Comparison of ENCODE assay signal across 8 cellular contexts in genomic region chr14:99603965-99604765, GRCh38. TPM values are rescaled to one million over a fixed set of nuclear protein-coding genes. Genes with fewer than 3 reads are reported as not detected.
A peak's percentile ranks its signal among the peaks of the same experiment; 100 is the strongest.
DNase-seq lines count a peak whose midpoint lies in the region; ATAC-seq and TF ChIP-seq lines count a peak whose summit lies in the region.

Gene CCDC85C (minus strand): TSS chr14:99604207. CDS start chr14:99603959, 248 bp downstream.

- H4K20me1 ChIP-seq in OCI-LY1 (ENCODE audit: insufficient read depth, low read length), result no peaks in the 10 kb centered on the region

- H3K36me3 ChIP-seq in HUES64 (ENCODE audit: insufficient read depth, low read length) (no peaks in the 10 kb centered on the region), OCI-LY1 (ENCODE audit: insufficient read depth, low read length) (no peaks in the 10 kb centered on the region)

- H2AFZ ChIP-seq in OCI-LY1 (ENCODE audit: low read length), result no peak within 1 kb of the TSS

- H3K27ac ChIP-seq in HUES64 (ENCODE audit: low read depth, low read length), result peak within 1 kb of the TSS; percentile 85
- H3K27ac ChIP-seq in OCI-LY1 (ENCODE audit: low read depth, low read length, poor library complexity, severe bottlenecking), result no peak within 1 kb of the TSS
- peak within 1 kb of the TSS; percentile 81 for H3K27ac ChIP-seq in epithelial cell of prostate

- DNase-seq in COR-L47 (lab: John Stamatoyannopoulos, UW) (peak; percentile 98), activated T-cell treated with anti-CD3 and anti-CD28 coated beads for 48 hours (ENCODE audit: low read depth) (peak; percentile 95), epithelial cell of prostate (ENCODE audit: low read depth, low spot score) (peak; percentile 72), middle frontal gyrus (ENCODE audit: extremely low spot score, low spot score) (peak; percentile 93)
- peak; percentile 88 to 89 for DNase-seq in stimulated activated CD8-positive, alpha-beta memory T cell treated with anti-CD3 and anti-CD28 coated beads, Interleukin-15, amount 100 ng/mL, for 48 hours (ENCODE audit: low read depth in 2 of 2)

- H3K9ac ChIP-seq in HUES64 (ENCODE audit: low read depth, low read length) (peak within 1 kb of the TSS; percentile 79), OCI-LY1 (ENCODE audit: low read length) (peak within 1 kb of the TSS; percentile 72)

- peak within 1 kb of the TSS; percentile 81 for H3K4me3 ChIP-seq in HUES64 (ENCODE audit: low read length)
- peak within 1 kb of the TSS; percentile 73 for H3K4me3 ChIP-seq in OCI-LY1 (ENCODE audit: low read depth, low read length, poor library complexity, severe bottlenecking)

- WGBS in HUES64, result under 1% methylated on average over 125 of the region's 125 CpGs

- H3F3A ChIP-seq in OCI-LY1 (ENCODE audit: insufficient read depth, low read length), result no peaks in the 10 kb centered on the region

- no peaks in the 10 kb centered on the region for H3K79me2 ChIP-seq in OCI-LY1 (ENCODE audit: insufficient read depth, low read length)

- peak within 1 kb of the TSS; percentile 64 for H3K4me2 ChIP-seq in OCI-LY1 (ENCODE audit: low read length)

- ATAC-seq in GM21447 (IDR thresholded peaks at IDR 0.05; ENCODE audit: unreplicated experiment), result peak; percentile 75

- H3K9me3 ChIP-seq in HUES64 (ENCODE audit: insufficient read depth, low read depth, low read length) (no peaks in the 10 kb centered on the region), OCI-LY1 (ENCODE audit: low read length) (no peaks in the 10 kb centered on the region)

- no peaks in the 10 kb centered on the region for H3K9me2 ChIP-seq in OCI-LY1 (ENCODE audit: low read depth, low read length)

- H3K27me3 ChIP-seq in HUES64 (ENCODE audit: insufficient read depth, low read length) (peaks cover 35% of the 10 kb centered on the region), OCI-LY1 (ENCODE audit: insufficient read depth, low read length) (no peaks in the 10 kb centered on the region)

- peaks cover 17% of the 10 kb centered on the region; the same call in 1 of the 2 replicates for H3K4me1 ChIP-seq in HUES64 (ENCODE audit: insufficient read depth, low read length)
- H3K4me1 ChIP-seq in OCI-LY1 (ENCODE audit: insufficient read depth, low read length, severe bottlenecking), result no peaks in the 10 kb centered on the region

- no peak for TF ChIP-seq CTCF in OCI-LY1 (IDR thresholded peaks at IDR 0.05; ENCODE audit: low read length)

RNA-seq across cellular contexts. Expression of gene CCDC85C, which starts in this region (rescaled TPM):
- 23.5 TPM for polyA plus RNA-seq in HUES64 (2013, experiment 1 of 2)
- polyA plus RNA-seq in HUES64 (2013, experiment 2 of 2), result 23.5 TPM
